In genomic region chr18:33010149-33010548, GRCh38 we compare ENCODE assay signal across 22 cellular contexts.
A peak's percentile ranks its signal among the peaks of the same experiment; 100 is the strongest.
DNase-seq lines count a peak whose midpoint lies in the region; ATAC-seq and TF ChIP-seq lines count a peak whose summit lies in the region.
"Had no signal": no experiment of that assay in that cellular context is flagged by ENCODE, and none has a peak within 500 bp of the region (broad histone marks: within the 10 kb centered on the region; RNA-seq: fewer than 3 reads in every experiment).

No MANE protein-coding gene starts in this region.

- TF ChIP-seq RAD21 in neural cell (conservative IDR thresholded peaks at IDR 0.05) = no peak

- H3F3A ChIP-seq in neural cell (ENCODE audit: insufficient read depth, low read length, poor library complexity, severe bottlenecking) = no peaks in the 10 kb centered on the region

- no peak overlapping the region for H2AFZ ChIP-seq in neural cell (ENCODE audit: low read depth, low read length)

- TF ChIP-seq EP300 in neural cell (conservative IDR thresholded peaks at IDR 0.05; ENCODE audit: poor library complexity, severe bottlenecking) = no peak

- H3K27me3 ChIP-seq in adipocyte (replicated peaks; ENCODE audit: control insufficient read depth, insufficient read depth, low read length) = no peaks in the 10 kb centered on the region
- no peaks in the 10 kb centered on the region for H3K27me3 ChIP-seq in neural cell (ENCODE audit: insufficient read depth, low read depth, low read length)

- no peaks in the 10 kb centered on the region for H3K9me2 ChIP-seq in neural cell (ENCODE audit: insufficient read depth, low read length)

- H3K36me3 Mint-ChIP-seq in natural killer cell = peaks cover 13% of the 10 kb centered on the region
- H3K36me3 Mint-ChIP-seq: CD4-positive, alpha-beta memory T cell; naive thymus-derived CD4-positive, alpha-beta T cell had no signal

- no peak overlapping the region for H3K4me3 Mint-ChIP-seq in natural killer cell
- H3K4me3 Mint-ChIP-seq: CD4-positive, alpha-beta memory T cell; naive thymus-derived CD4-positive, alpha-beta T cell had no signal

- H4K20me1 ChIP-seq in neural cell (ENCODE audit: insufficient read depth) = no peaks in the 10 kb centered on the region

- DNase-seq in HCEC 1CT (peak; percentile 19), adipocyte (ENCODE audit: low read depth) (peak; percentile 18), glomerular visceral epithelial cell (ENCODE audit: extremely low spot score) (peak; percentile 63), NOMO-1 (lab: John Stamatoyannopoulos, UW; ENCODE audit: unreplicated experiment in 2 of 2) (no peak), natural killer cell (no peak), activated gamma-delta T cell treated with Interleukin-2 at 50 U/mL for 16 hours (no peak), NCI-H2107 treated with DMSO at 0.1 percent for 48 hours (lab: John Stamatoyannopoulos, UW; ENCODE audit: unreplicated experiment) (no peak)
- DNase-seq: activated CD4-positive, alpha-beta T cell treated with anti-CD3 and anti-CD28 coated beads for 48 hours; activated CD8-positive, alpha-beta memory T cell treated with anti-CD3 and anti-CD28 coated beads, Interleukin-2, amount 50 U/mL, for 4 hours; activated effector memory CD4-positive, alpha-beta T cell treated with Interleukin-2 at 50 U/mL for 16 hours; CD4-positive, alpha-beta memory T cell; cerebellar nuclear complex; lower lobe of right lung; naive thymus-derived CD4-positive, alpha-beta T cell; NCI-H1105; NCI-H2227 treated with DMSO at 0.1 percent for 48 hours; posterior cingulate gyrus; stimulated activated CD4-positive, alpha-beta T cell treated with anti-CD3 and anti-CD28 coated beads, Interleukin-4, amount 100 ng/mL, for 24 hours had no signal

- H3K4me1 ChIP-seq in adipocyte (ENCODE audit: control insufficient read depth, insufficient read depth, low read length) = no peaks in the 10 kb centered on the region
- H3K4me1 ChIP-seq: HAP-1, lower lobe of right lung had no signal

- H3K4me3 ChIP-seq in adipocyte (ENCODE audit: low read length) (no peak overlapping the region), neural cell (ENCODE audit: low read length) (no peak overlapping the region)
- H3K4me3 ChIP-seq: HAP-1, lower lobe of right lung, skin epidermis had no signal

- no peaks in the 10 kb centered on the region for H3K79me2 ChIP-seq in neural cell (replicated peaks; ENCODE audit: insufficient read depth, low read length)

- no peaks in the 10 kb centered on the region for H3K27me3 Mint-ChIP-seq in natural killer cell (ENCODE audit: low read depth in 2 of 2)
- H3K27me3 Mint-ChIP-seq: CD4-positive, alpha-beta memory T cell; naive thymus-derived CD4-positive, alpha-beta T cell had no signal

- H3K36me3 ChIP-seq in adipocyte (ENCODE audit: control insufficient read depth, insufficient read depth, low read length, severe bottlenecking) (no peaks in the 10 kb centered on the region), neural cell (ENCODE audit: insufficient read depth, low read length) (no peaks in the 10 kb centered on the region)
- H3K36me3 ChIP-seq: HAP-1, lower lobe of right lung had no signal

- H3K9ac ChIP-seq in adipocyte (ENCODE audit: low read length) (no peak overlapping the region), neural cell (ENCODE audit: low read length) (no peak overlapping the region)
- H3K9ac ChIP-seq: KMS-11 had no signal

- H3K9me3 ChIP-seq in adipocyte (ENCODE audit: control insufficient read depth, low read length) (peaks cover under 1% of the 10 kb centered on the region), neural cell (ENCODE audit: low read length) (no peaks in the 10 kb centered on the region)
- H3K9me3 ChIP-seq: HAP-1, lower lobe of right lung had no signal

- TF ChIP-seq CTCF in neural cell (IDR thresholded peaks at IDR 0.05; ENCODE audit: poor library complexity, severe bottlenecking) (no peak), natural killer cell (IDR thresholded peaks at IDR 0.05) (no peak)

- H3K9me3 Mint-ChIP-seq in natural killer cell = peaks cover 14 to 16% of the 10 kb centered on the region in 2 donors

- no peak for ATAC-seq in natural killer cell
- ATAC-seq: lower lobe of right lung; naive thymus-derived CD4-positive, alpha-beta T cell had no signal

- intact Hi-C loops in natural killer cell (cut with micrococcal nuclease) = no loop called here

- no peak overlapping the region for H3K27ac Mint-ChIP-seq in natural killer cell
- H3K27ac Mint-ChIP-seq: CD4-positive, alpha-beta memory T cell; naive thymus-derived CD4-positive, alpha-beta T cell had no signal

- no peak overlapping the region for H3K4me2 ChIP-seq in neural cell (ENCODE audit: low read length)
- H3K4me2 ChIP-seq: KMS-11 had no signal

- H3K27ac ChIP-seq in neural cell (ENCODE audit: low read length) = no peak overlapping the region
- H3K27ac ChIP-seq: KMS-11, lower lobe of right lung, skin epidermis had no signal

- H3K4me1 Mint-ChIP-seq in natural killer cell = no peaks in the 10 kb centered on the region
- H3K4me1 Mint-ChIP-seq: CD4-positive, alpha-beta memory T cell; naive thymus-derived CD4-positive, alpha-beta T cell had no signal

TF ChIP-seq in neural cell, 6 proteins besides CTCF, POLR2A, EP300 and RAD21:
- no peak for TF ChIP-seq TAF1 (IDR thresholded peaks at IDR 0.05; ENCODE audit: low read depth)
- TF ChIP-seq, protein P1, sequence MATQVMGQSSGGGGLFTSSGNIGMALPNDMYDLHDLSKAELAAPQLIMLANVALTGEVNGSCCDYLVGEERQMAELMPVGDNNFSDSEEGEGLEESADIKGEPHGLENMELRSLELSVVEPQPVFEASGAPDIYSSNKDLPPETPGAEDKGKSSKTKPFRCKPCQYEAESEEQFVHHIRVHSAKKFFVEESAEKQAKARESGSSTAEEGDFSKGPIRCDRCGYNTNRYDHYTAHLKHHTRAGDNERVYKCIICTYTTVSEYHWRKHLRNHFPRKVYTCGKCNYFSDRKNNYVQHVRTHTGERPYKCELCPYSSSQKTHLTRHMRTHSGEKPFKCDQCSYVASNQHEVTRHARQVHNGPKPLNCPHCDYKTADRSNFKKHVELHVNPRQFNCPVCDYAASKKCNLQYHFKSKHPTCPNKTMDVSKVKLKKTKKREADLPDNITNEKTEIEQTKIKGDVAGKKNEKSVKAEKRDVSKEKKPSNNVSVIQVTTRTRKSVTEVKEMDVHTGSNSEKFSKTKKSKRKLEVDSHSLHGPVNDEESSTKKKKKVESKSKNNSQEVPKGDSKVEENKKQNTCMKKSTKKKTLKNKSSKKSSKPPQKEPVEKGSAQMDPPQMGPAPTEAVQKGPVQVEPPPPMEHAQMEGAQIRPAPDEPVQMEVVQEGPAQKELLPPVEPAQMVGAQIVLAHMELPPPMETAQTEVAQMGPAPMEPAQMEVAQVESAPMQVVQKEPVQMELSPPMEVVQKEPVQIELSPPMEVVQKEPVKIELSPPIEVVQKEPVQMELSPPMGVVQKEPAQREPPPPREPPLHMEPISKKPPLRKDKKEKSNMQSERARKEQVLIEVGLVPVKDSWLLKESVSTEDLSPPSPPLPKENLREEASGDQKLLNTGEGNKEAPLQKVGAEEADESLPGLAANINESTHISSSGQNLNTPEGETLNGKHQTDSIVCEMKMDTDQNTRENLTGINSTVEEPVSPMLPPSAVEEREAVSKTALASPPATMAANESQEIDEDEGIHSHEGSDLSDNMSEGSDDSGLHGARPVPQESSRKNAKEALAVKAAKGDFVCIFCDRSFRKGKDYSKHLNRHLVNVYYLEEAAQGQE (IDR thresholded peaks at IDR 0.05; ENCODE audit: borderline replicate concordance) = peak; percentile 58

Comparison
In these comparisons a context has a peak if more than half of its experiments do, and no peak if none do; other contexts are left out.
1. DNase-seq: peak in HCEC 1CT (single experiment), adipocyte (single experiment) and glomerular visceral epithelial cell (single experiment); none in NOMO-1 (0 of 2), natural killer cell (single experiment), activated gamma-delta T cell treated with Interleukin-2 at 50 U/mL for 16 hours (single experiment) and NCI-H2107 treated with DMSO at 0.1 percent for 48 hours (single experiment).